Comparison of ENCODE assay signal across 23 cellular contexts in genomic region chr15:74692327-74692726, GRCh38. TPM values are rescaled to one million over a fixed set of nuclear protein-coding genes. Genes with fewer than 3 reads are reported as not detected.
"Had no signal": no experiment of that assay in that cellular context is flagged by ENCODE, and none has a peak within 500 bp of the region (broad histone marks: within the 10 kb centered on the region; RNA-seq: fewer than 3 reads in every experiment).

No MANE protein-coding gene starts in this region.

- H3K9me3 Mint-ChIP-seq: IgD-negative memory B cell had no signal

- H3K9ac ChIP-seq: KMS-11 had no signal

- H3K27me3 Mint-ChIP-seq: IgD-negative memory B cell had no signal

- H3K27me3 ChIP-seq: SJSA1 had no signal

- H3K4me2 ChIP-seq: KMS-11 had no signal

- H3K36me3 Mint-ChIP-seq: IgD-negative memory B cell had no signal

- DNase-seq: Kasumi-1, NCI-H1092, NCI-H1105 treated with DMSO at 0.1 percent for 48 hours, NCI-H1417 treated with DMSO at 0.1 percent for 48 hours, NCI-H146, NCI-H187, NCI-H2029, NCI-H2081 treated with DMSO at 0.1 percent for 48 hours, NCI-H2171, NCI-H226, NCI-H446, NCI-H510A, NCI-H524 treated with DMSO at 0.1 percent for 48 hours, NCI-H69, NCI-H774, Right ventricle myocardium superior, RPMI8226, SIG-M5 had no signal

- H3K9me3 ChIP-seq: SJSA1 had no signal

- ATAC-seq: K562 had no signal

- H3K4me3 ChIP-seq: K562, SJSA1, SK-N-MC had no signal

RNA-seq across cellular contexts. Expression of gene CYP1A1, which starts 33.0 kb away (rescaled TPM):
- polyA plus RNA-seq: IgD-negative memory B cell had no signal

RNA-seq across cellular contexts. Expression of gene CYP1A2, which starts 56.3 kb away (rescaled TPM):
- polyA plus RNA-seq: IgD-negative memory B cell, K562 had no signal
